9 cellular contexts compared by ENCODE assay signal in genomic region chr22:41512421-41513194, GRCh38. TPM values are rescaled to one million over a fixed set of nuclear protein-coding genes. Genes with fewer than 3 reads are reported as not detected.
DNase-seq lines count a peak whose midpoint lies in the region; ATAC-seq and TF ChIP-seq lines count a peak whose summit lies in the region.
"Had no signal": no experiment of that assay in that cellular context is flagged by ENCODE, and none has a peak within 500 bp of the region (broad histone marks: within the 10 kb centered on the region; RNA-seq: fewer than 3 reads in every experiment).

No MANE protein-coding gene starts in this region.

- H3K27me3 ChIP-seq in SJCRH30, result no peaks in the 10 kb centered on the region
- no peaks in the 10 kb centered on the region for H3K27me3 ChIP-seq in cardiac muscle cell
- no peaks in the 10 kb centered on the region for H3K27me3 ChIP-seq in gastrocnemius medialis
- no peaks in the 10 kb centered on the region for H3K27me3 ChIP-seq in naive thymus-derived CD4-positive, alpha-beta T cell (ENCODE audit: control insufficient read depth in 2 of 2, insufficient read depth in 2 of 2, low read length in 2 of 2)

- ATAC-seq in gastrocnemius medialis, result peak; percentile 69 to 70
- no peak for ATAC-seq in naive thymus-derived CD8-positive, alpha-beta T cell
- ATAC-seq in naive thymus-derived CD4-positive, alpha-beta T cell, result no peak

- TF ChIP-seq POLR2A in gastrocnemius medialis (IDR thresholded peaks at IDR 0.05), result no peak

- POLR2A ChIA-PET in HEK293T (lab: Yijun Ruan, JAX), result interaction anchor here (1.4 kb wide), 1 partner anchor 66 kb away, joined by 6 read pairs; the partner anchor contains the start of gene TOB2
- POLR2A ChIA-PET in naive thymus-derived CD8-positive, alpha-beta T cell (lab: Charles Lee), result interaction anchor here (0.6 kb wide), 1 partner anchor 12 kb away, joined by 4 read pairs; no protein-coding TSS in a partner anchor
- POLR2A ChIA-PET in naive thymus-derived CD4-positive, alpha-beta T cell (lab: Charles Lee), result interaction anchor here (0.5 kb wide), 1 partner anchor 110 kb away, joined by 6 read pairs; no protein-coding TSS in a partner anchor

- H3K4me3 ChIP-seq in SJCRH30 (no peak overlapping the region), cardiac muscle cell (no peak overlapping the region), gastrocnemius medialis (peak overlapping the region in 2 of 4 donors; percentile 1 to 10)
- H3K4me3 ChIP-seq in naive thymus-derived CD4-positive, alpha-beta T cell (ENCODE audit: low read length), result no peak overlapping the region
- H3K4me3 ChIP-seq: HAP-1 had no signal

- CTCF ChIA-PET in HEK293T (lab: Yijun Ruan, JAX), result interaction anchor here (1.0 kb wide), 1 partner anchor 109 kb away, joined by 3 read pairs; no protein-coding TSS in a partner anchor
- CTCF ChIA-PET in naive thymus-derived CD4-positive, alpha-beta T cell (lab: Charles Lee), result interaction anchor here (1.0 kb wide), 1 partner anchor 109 kb away, joined by 3 read pairs; no protein-coding TSS in a partner anchor

- peak overlapping the region in 2 of 10 donors; percentile 27 to 70 for H3K27ac Mint-ChIP-seq in naive thymus-derived CD8-positive, alpha-beta T cell
- H3K27ac Mint-ChIP-seq in naive thymus-derived CD4-positive, alpha-beta T cell, result peak overlapping the region in 1 of 9 donors; percentile 28

- H3K4me1 Mint-ChIP-seq in naive thymus-derived CD8-positive, alpha-beta T cell, result peaks cover 0 to 8% (median 0%) of the 10 kb centered on the region in 4 donors
- H3K4me1 Mint-ChIP-seq in naive thymus-derived CD4-positive, alpha-beta T cell, result peaks cover 0 to 2% (median 0%) of the 10 kb centered on the region in 7 donors

- TF ChIP-seq CTCF in cardiac muscle cell (IDR thresholded peaks at IDR 0.05; ENCODE audit: low read depth, low read length) (no peak), gastrocnemius medialis (IDR thresholded peaks at IDR 0.05 in 4 of 5, conservative IDR thresholded peaks at IDR 0.05 in 1 of 5) (no peak)

- intact Hi-C loops in gastrocnemius medialis (cut with DNase I; ENCODE audit: low total_unique reads), result loop anchor here (1.0 to 2.0 kb wide), 2 partner anchors 34 to 108 kb away; no protein-coding TSS in a partner anchor
- intact Hi-C loops in naive thymus-derived CD4-positive, alpha-beta T cell (cut with micrococcal nuclease), result no loop called here

- no peaks in the 10 kb centered on the region for H3K9me3 Mint-ChIP-seq in naive thymus-derived CD8-positive, alpha-beta T cell
- H3K9me3 Mint-ChIP-seq in naive thymus-derived CD4-positive, alpha-beta T cell, result peaks cover 0 to 2% (median 0%) of the 10 kb centered on the region in 11 donors

- H3K27me3 Mint-ChIP-seq in naive thymus-derived CD8-positive, alpha-beta T cell, result no peaks in the 10 kb centered on the region
- no peaks in the 10 kb centered on the region for H3K27me3 Mint-ChIP-seq in naive thymus-derived CD4-positive, alpha-beta T cell

- H3K36me3 Mint-ChIP-seq in naive thymus-derived CD8-positive, alpha-beta T cell, result peaks cover 0 to 70% (median 6%) of the 10 kb centered on the region in 3 donors
- H3K36me3 Mint-ChIP-seq in naive thymus-derived CD4-positive, alpha-beta T cell, result peaks cover 3 to 28% (median 12%) of the 10 kb centered on the region in 5 donors

- in situ Hi-C loops in gastrocnemius medialis (cut with MboI; ENCODE audit: low sequenced_read_pairs in 4 of 4), result loop anchor here in 1 of 4 donors (5.0 kb wide), 1 partner anchor 40 kb away; no protein-coding TSS in a partner anchor

- DNase-seq in HEK293T (ENCODE audit: extremely low spot score) (peak; percentile 75), SJCRH30 (peak; percentile 33 to 47), cardiac muscle cell (ENCODE audit: low read depth in 1 of 2, low spot score in 1 of 2) (peak; percentile 75 to 81), gastrocnemius medialis (peak; percentile 81 to 90), NCI-H345 (lab: John Stamatoyannopoulos, UW) (no peak), NCI-H187 treated with DMSO at 0.1 percent for 48 hours (lab: John Stamatoyannopoulos, UW) (no peak)
- DNase-seq in naive thymus-derived CD8-positive, alpha-beta T cell, result no peak
- no peak for DNase-seq in naive thymus-derived CD4-positive, alpha-beta T cell

- no peak overlapping the region for H3K4me3 Mint-ChIP-seq in naive thymus-derived CD8-positive, alpha-beta T cell
- H3K4me3 Mint-ChIP-seq in naive thymus-derived CD4-positive, alpha-beta T cell, result no peak overlapping the region

- H3K4me1 ChIP-seq in SJCRH30 (peaks cover 6% of the 10 kb centered on the region; the same call in 1 of the 2 replicates), cardiac muscle cell (ENCODE audit: low read depth) (peaks cover 25% of the 10 kb centered on the region), gastrocnemius medialis (peaks cover 72 to 81% of the 10 kb centered on the region in 2 donors)
- no peaks in the 10 kb centered on the region for H3K4me1 ChIP-seq in naive thymus-derived CD4-positive, alpha-beta T cell (ENCODE audit: control insufficient read depth in 2 of 2, insufficient read depth in 2 of 2, low read length in 2 of 2)

- peaks cover 13% of the 10 kb centered on the region for H3K36me3 ChIP-seq in SJCRH30
- peaks cover 32% of the 10 kb centered on the region for H3K36me3 ChIP-seq in cardiac muscle cell
- H3K36me3 ChIP-seq in gastrocnemius medialis, result peaks cover 0 to 45% of the 10 kb centered on the region in 2 donors
- H3K36me3 ChIP-seq in naive thymus-derived CD4-positive, alpha-beta T cell (ENCODE audit: control insufficient read depth in 2 of 3, insufficient read depth in 3 of 3, low read length in 3 of 3), result peaks cover 4 to 96% (median 16%) of the 10 kb centered on the region in 3 experiments

- no peaks in the 10 kb centered on the region for H3K9me3 ChIP-seq in SJCRH30 (replicated peaks)
- no peaks in the 10 kb centered on the region for H3K9me3 ChIP-seq in cardiac muscle cell (ENCODE audit: low read depth)
- no peaks in the 10 kb centered on the region for H3K9me3 ChIP-seq in gastrocnemius medialis
- H3K9me3 ChIP-seq in naive thymus-derived CD4-positive, alpha-beta T cell (ENCODE audit: control insufficient read depth in 2 of 3, low read length in 3 of 3), result no peaks in the 10 kb centered on the region
- H3K9me3 ChIP-seq: HAP-1 had no signal

- H3K27ac ChIP-seq in SJCRH30 (no peak overlapping the region), cardiac muscle cell (peak overlapping the region; percentile 88), gastrocnemius medialis (peak overlapping the region; percentile 96 to 98 (median 96))
- no peak overlapping the region for H3K27ac ChIP-seq in naive thymus-derived CD4-positive, alpha-beta T cell (ENCODE audit: low read depth, low read length)

TF ChIP-seq in HEK293T, 16 proteins besides CTCF, POLR2A, EP300 and RAD21 (continues in another document):
- no peak for TF ChIP-seq TARDBP (IDR thresholded peaks at IDR 0.05)
- TF ChIP-seq SP1 (IDR thresholded peaks at IDR 0.05), result no peak
- TF ChIP-seq ZNF384 (IDR thresholded peaks at IDR 0.05), result no peak
- no peak for TF ChIP-seq ELF4 (IDR thresholded peaks at IDR 0.05)
- TF ChIP-seq SUZ12 (IDR thresholded peaks at IDR 0.05), result no peak
- no peak for TF ChIP-seq LEF1 (IDR thresholded peaks at IDR 0.05; ENCODE audit: borderline replicate concordance)
- TF ChIP-seq NFRKB (IDR thresholded peaks at IDR 0.05), result no peak
- TF ChIP-seq FOXM1 (IDR thresholded peaks at IDR 0.05; ENCODE audit: borderline replicate concordance), result no peak
- no peak for TF ChIP-seq FOXA1 (IDR thresholded peaks at IDR 0.05)
- no peak for TF ChIP-seq FOXK2 (IDR thresholded peaks at IDR 0.05)
- TF ChIP-seq ARNT (IDR thresholded peaks at IDR 0.05), result no peak
- no peak for TF ChIP-seq L3MBTL2 (conservative IDR thresholded peaks at IDR 0.05)

RNA-seq across cellular contexts. Expression of gene POLR3H, which starts 31.7 kb away (rescaled TPM):
- 12.9 and 14.7 TPM in 2 replicates for total RNA-seq in SJCRH30 (2014; rRNA removed; shearing (Covaris generic))
- 11.4 and 12.5 TPM in 2 replicates for total RNA-seq in cardiac muscle cell
- polyA plus RNA-seq in cardiac muscle cell, result 24.7 and 30.9 TPM in 2 replicates
- 10 to 100 TPM in 1 of 4 donors, 1 to 10 TPM in 3; 5.7 to 11.0 (median 6.9) TPM for total RNA-seq in gastrocnemius medialis
- total RNA-seq in naive thymus-derived CD8-positive, alpha-beta T cell, result 10 to 100 TPM; 50.5 to 54.6 TPM
- 10 to 100 TPM; 24.7 to 30.9 (median 27.6) TPM for polyA plus RNA-seq in naive thymus-derived CD8-positive, alpha-beta T cell
- total RNA-seq in naive thymus-derived CD4-positive, alpha-beta T cell, result 10 to 100 TPM; 21.7 to 59.6 (median 28.5) TPM
- 10 to 100 TPM; 24.2 to 32.2 TPM for polyA plus RNA-seq in naive thymus-derived CD4-positive, alpha-beta T cell

RNA-seq across cellular contexts. Expression of gene ACO2, which starts 43.7 kb away (rescaled TPM):
- total RNA-seq in SJCRH30 (2014; rRNA removed; shearing (Covaris generic)), result 50.5 and 51.8 TPM in 2 replicates
- total RNA-seq in cardiac muscle cell (183 and 223 TPM in 2 replicates), gastrocnemius medialis (100 to 1,000 TPM; 361 to 763 (median 473) TPM)
- polyA plus RNA-seq in cardiac muscle cell, result 247 and 328 TPM in 2 replicates
- 10 to 100 TPM; 67.7 to 75.1 TPM for total RNA-seq in naive thymus-derived CD8-positive, alpha-beta T cell
- polyA plus RNA-seq in naive thymus-derived CD8-positive, alpha-beta T cell, result 10 to 100 TPM; 64.2 to 91.9 (median 72.3) TPM
- total RNA-seq in naive thymus-derived CD4-positive, alpha-beta T cell, result 10 to 100 TPM; 64.5 to 84.8 (median 70.3) TPM
- polyA plus RNA-seq in naive thymus-derived CD4-positive, alpha-beta T cell, result 100 to 1,000 TPM in 1 of 2 donors, 10 to 100 TPM in 1; 60.5 to 101 TPM

RNA-seq across cellular contexts. Expression of gene PHF5A, which starts 44.1 kb away (rescaled TPM):
- total RNA-seq in SJCRH30 (2014; rRNA removed; shearing (Covaris generic)), result 98.8 and 106 TPM in 2 replicates
- total RNA-seq in cardiac muscle cell, result 32.2 and 42.2 TPM in 2 replicates
- 25.9 and 26.9 TPM in 2 replicates for polyA plus RNA-seq in cardiac muscle cell
- 10 to 100 TPM; 33.8 to 43.5 (median 38.9) TPM for total RNA-seq in gastrocnemius medialis
- total RNA-seq in naive thymus-derived CD8-positive, alpha-beta T cell, result 10 to 100 TPM; 34.0 to 35.8 TPM
- polyA plus RNA-seq in naive thymus-derived CD8-positive, alpha-beta T cell, result 10 to 100 TPM; 17.2 to 21.4 (median 17.9) TPM
- total RNA-seq in naive thymus-derived CD4-positive, alpha-beta T cell, result 10 to 100 TPM; 27.8 to 63.9 (median 36.0) TPM
- polyA plus RNA-seq in naive thymus-derived CD4-positive, alpha-beta T cell, result 10 to 100 TPM; 22.4 to 25.8 TPM

RNA-seq across cellular contexts. Expression of gene CSDC2, which starts 48.2 kb away (rescaled TPM):
- 3.1 and 3.7 TPM in 2 replicates for total RNA-seq in SJCRH30 (2014; rRNA removed; shearing (Covaris generic))
- total RNA-seq in cardiac muscle cell (4.2 and 4.3 TPM in 2 replicates), gastrocnemius medialis (1 to 10 TPM in 1 of 4 donors, under 1 TPM in 3; 0.41 to 3.9 (median 0.89) TPM)
- 5.0 and 5.1 TPM in 2 replicates for polyA plus RNA-seq in cardiac muscle cell
- not detected for total RNA-seq in naive thymus-derived CD8-positive, alpha-beta T cell
- not detected for polyA plus RNA-seq in naive thymus-derived CD8-positive, alpha-beta T cell
- not detected for total RNA-seq in naive thymus-derived CD4-positive, alpha-beta T cell
- not detected for polyA plus RNA-seq in naive thymus-derived CD4-positive, alpha-beta T cell

Comparison
In these comparisons a context has a peak if more than half of its experiments do, and no peak if none do; other contexts are left out.
1. DNase-seq: peak in HEK293T (single experiment), SJCRH30 (2 of 2), cardiac muscle cell (2 of 2) and gastrocnemius medialis (2 of 2); none in naive thymus-derived CD8-positive, alpha-beta T cell (0 of 10), NCI-H345 (single experiment), naive thymus-derived CD4-positive, alpha-beta T cell (0 of 9) and NCI-H187 treated with DMSO at 0.1 percent for 48 hours (single experiment).
2. H3K27ac ChIP-seq: peak in cardiac muscle cell (single experiment) and gastrocnemius medialis (4 of 4); none in SJCRH30 (single experiment) and naive thymus-derived CD4-positive, alpha-beta T cell (single experiment).
3. ATAC-seq: peak in gastrocnemius medialis (2 of 2); none in naive thymus-derived CD8-positive, alpha-beta T cell (0 of 2) and naive thymus-derived CD4-positive, alpha-beta T cell (single experiment).